In genomic region chr17:19305761-19306159, GRCh38 we compare ENCODE assay signal across 2 cellular contexts.
TF ChIP-seq lines count a peak whose summit lies in the region.

No MANE protein-coding gene starts in this region.

TF ChIP-seq in HepG2, 621 proteins besides CTCF, POLR2A, EP300 and RAD21:
- TF ChIP-seq ZNF12 (CRISPR knock-in tag; IDR thresholded peaks at IDR 0.05) (no peak), DMAP1 (CRISPR knock-in tag; IDR thresholded peaks at IDR 0.05) (0 out of 2 replicates have a peak, but pooled peaks have one; percentile 15)

TF ChIP-seq in endothelial cell of umbilical vein, 7 proteins besides CTCF, POLR2A, EP300 and RAD21:
- TF ChIP-seq FOS (IDR thresholded peaks at IDR 0.05; ENCODE audit: borderline replicate concordance, insufficient read depth, low read length) (no peak), GATA2 (IDR thresholded peaks at IDR 0.05; ENCODE audit: insufficient read depth, insufficient read length, low read depth, low read length) (peak; percentile 1)
